In the genomic region with DNA sequence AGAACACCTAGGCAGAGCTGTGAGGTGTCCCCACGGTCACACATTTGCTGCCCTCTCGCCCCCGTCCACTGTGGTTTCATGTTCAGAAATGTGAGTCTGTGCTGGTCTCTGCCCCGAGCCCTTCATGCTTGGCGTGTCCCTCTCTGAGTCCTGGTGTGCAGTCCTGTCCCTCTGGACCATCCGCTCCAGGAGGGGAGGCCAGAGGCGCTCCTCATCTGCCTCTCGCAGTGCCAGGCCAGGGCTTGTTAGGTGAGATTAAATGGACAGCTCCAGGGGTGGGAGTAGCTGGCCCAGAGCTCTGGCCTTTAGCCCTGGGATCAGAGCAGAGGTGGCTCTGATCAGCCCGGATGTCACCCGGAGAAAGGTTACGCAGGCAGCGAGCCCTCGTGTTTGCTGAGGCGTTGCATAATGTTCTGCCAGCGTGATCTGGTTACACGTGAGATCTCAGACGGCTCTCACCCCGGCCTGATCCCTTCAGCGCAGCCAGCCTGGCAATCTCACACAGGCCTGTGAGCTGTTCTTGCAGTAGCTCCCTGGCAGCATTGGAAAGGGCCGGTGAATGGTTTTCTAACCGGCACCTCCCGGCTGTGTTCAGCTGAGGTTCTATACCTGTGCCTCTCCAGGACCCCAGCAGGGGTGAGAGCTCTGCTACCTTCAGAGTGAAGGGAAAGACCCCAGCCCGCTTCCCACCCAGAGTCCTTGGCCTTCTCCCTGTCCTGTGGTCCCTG, we compare ENCODE assay signal across 11 cellular contexts. TPM values are rescaled to one million over a fixed set of nuclear protein-coding genes. Genes with fewer than 3 reads are reported as not detected.
DNase-seq lines count a peak whose midpoint lies in the region; ATAC-seq and TF ChIP-seq lines count a peak whose summit lies in the region.
"Had no signal": no experiment of that assay in that cellular context is flagged by ENCODE, and none has a peak within 500 bp of the region (broad histone marks: within the 10 kb centered on the region; RNA-seq: fewer than 3 reads in every experiment).

No MANE protein-coding gene starts in this region.

- H3K4me3 Mint-ChIP-seq in activated CD4-positive, alpha-beta T cell treated with anti-CD3 and anti-CD28 coated beads, Interleukin-2, amount 10 ng/mL, durations not matched to agents 24 days and 14 days: no peak overlapping the region
- H3K4me3 Mint-ChIP-seq in stimulated activated naive CD8-positive, alpha-beta T cell treated with anti-CD3 and anti-CD28 coated beads, Interleukin-15, amount 100 ng/mL, for 72 hours: peak overlapping the region in 1 of 2 donors; percentile 54

- DNase-seq in activated CD4-positive, alpha-beta T cell treated with anti-CD3 and anti-CD28 coated beads, Interleukin-2, amount 10 ng/mL, durations not matched to agents 24 days and 14 days: no peak
- DNase-seq in activated CD4-positive, alpha-beta T cell treated with anti-CD3 and anti-CD28 coated beads, Interleukin-2, amount 50 U/mL, for 1 hour: no peak
- DNase-seq in islet precursor cell (peak; percentile 61), amniotic stem cell (lab: John Stamatoyannopoulos, UW) (no peak), DMS79 treated with DMSO at 0.1 percent for 48 hours (lab: John Stamatoyannopoulos, UW) (no peak), NCI-H1694 (lab: John Stamatoyannopoulos, UW) (no peak)
- DNase-seq in stimulated activated naive CD8-positive, alpha-beta T cell treated with anti-CD3 and anti-CD28 coated beads, Interleukin-15, amount 100 ng/mL, for 72 hours: no peak
- DNase-seq: cerebellar nuclear complex, NCI-H774 had no signal

- H3K36me3 Mint-ChIP-seq in activated CD4-positive, alpha-beta T cell treated with anti-CD3 and anti-CD28 coated beads, Interleukin-2, amount 10 ng/mL, durations not matched to agents 24 days and 14 days (ENCODE audit: low read depth): peaks cover 33% of the 10 kb centered on the region

- no peaks in the 10 kb centered on the region for H3K9me3 Mint-ChIP-seq in activated CD4-positive, alpha-beta T cell treated with anti-CD3 and anti-CD28 coated beads, Interleukin-2, amount 10 ng/mL, durations not matched to agents 24 days and 14 days
- H3K9me3 Mint-ChIP-seq in stimulated activated naive CD8-positive, alpha-beta T cell treated with anti-CD3 and anti-CD28 coated beads, Interleukin-15, amount 100 ng/mL, for 72 hours: no peaks in the 10 kb centered on the region

- H3K27ac ChIP-seq in VCaP: peak overlapping the region; percentile 28
- H3K27ac ChIP-seq: thoracic aorta had no signal

- H3K27ac Mint-ChIP-seq in activated CD4-positive, alpha-beta T cell treated with anti-CD3 and anti-CD28 coated beads, Interleukin-2, amount 10 ng/mL, durations not matched to agents 24 days and 14 days: peak overlapping the region; percentile 74
- peak overlapping the region; percentile 80 to 92 for H3K27ac Mint-ChIP-seq in stimulated activated naive CD8-positive, alpha-beta T cell treated with anti-CD3 and anti-CD28 coated beads, Interleukin-15, amount 100 ng/mL, for 72 hours

- H3K27me3 Mint-ChIP-seq in activated CD4-positive, alpha-beta T cell treated with anti-CD3 and anti-CD28 coated beads, Interleukin-2, amount 10 ng/mL, durations not matched to agents 24 days and 14 days: no peaks in the 10 kb centered on the region
- H3K27me3 Mint-ChIP-seq in stimulated activated naive CD8-positive, alpha-beta T cell treated with anti-CD3 and anti-CD28 coated beads, Interleukin-15, amount 100 ng/mL, for 72 hours: no peaks in the 10 kb centered on the region

- no peak for TF ChIP-seq CTCF in VCaP (conservative IDR thresholded peaks at IDR 0.05)

- peak; percentile 24 for ATAC-seq in stimulated activated naive CD8-positive, alpha-beta T cell treated with anti-CD3 and anti-CD28 coated beads, Interleukin-15, amount 100 ng/mL, for 72 hours

- intact Hi-C loops in activated CD4-positive, alpha-beta T cell treated with anti-CD3 and anti-CD28 coated beads, Interleukin-2, amount 10 ng/mL, durations not matched to agents 24 days and 14 days (cut with micrococcal nuclease): no loop called here

- H3K4me1 Mint-ChIP-seq in activated CD4-positive, alpha-beta T cell treated with anti-CD3 and anti-CD28 coated beads, Interleukin-2, amount 10 ng/mL, durations not matched to agents 24 days and 14 days: peaks cover 29% of the 10 kb centered on the region
- H3K4me1 Mint-ChIP-seq in stimulated activated naive CD8-positive, alpha-beta T cell treated with anti-CD3 and anti-CD28 coated beads, Interleukin-15, amount 100 ng/mL, for 72 hours: peaks cover 73% of the 10 kb centered on the region

RNA-seq across cellular contexts. Expression of a gene that starts 24.5 kb away (rescaled TPM):
- 84.6 and 89.8 TPM in 2 replicates for total RNA-seq in activated CD4-positive, alpha-beta T cell treated with anti-CD3 and anti-CD28 coated beads, Interleukin-2, amount 10 ng/mL, durations not matched to agents 24 days and 14 days

RNA-seq across cellular contexts. Expression of a gene that starts 35.0 kb away (rescaled TPM):
- 12.2 and 14.0 TPM in 2 replicates for total RNA-seq in activated CD4-positive, alpha-beta T cell treated with anti-CD3 and anti-CD28 coated beads, Interleukin-2, amount 10 ng/mL, durations not matched to agents 24 days and 14 days

RNA-seq across cellular contexts. Expression of a gene that starts 35.9 kb away (rescaled TPM):
- 9.6 and 11.1 TPM in 2 replicates for total RNA-seq in activated CD4-positive, alpha-beta T cell treated with anti-CD3 and anti-CD28 coated beads, Interleukin-2, amount 10 ng/mL, durations not matched to agents 24 days and 14 days

RNA-seq across cellular contexts. Expression of a gene that starts 46.2 kb away (rescaled TPM):
- not detected in 2 replicates for total RNA-seq in activated CD4-positive, alpha-beta T cell treated with anti-CD3 and anti-CD28 coated beads, Interleukin-2, amount 10 ng/mL, durations not matched to agents 24 days and 14 days
- total RNA-seq: thoracic aorta had no signal

RNA-seq across cellular contexts. Expression of a gene that starts 57.0 kb away (rescaled TPM):
- total RNA-seq in activated CD4-positive, alpha-beta T cell treated with anti-CD3 and anti-CD28 coated beads, Interleukin-2, amount 10 ng/mL, durations not matched to agents 24 days and 14 days: 89.3 and 91.4 TPM in 2 replicates
